In the genomic region with DNA sequence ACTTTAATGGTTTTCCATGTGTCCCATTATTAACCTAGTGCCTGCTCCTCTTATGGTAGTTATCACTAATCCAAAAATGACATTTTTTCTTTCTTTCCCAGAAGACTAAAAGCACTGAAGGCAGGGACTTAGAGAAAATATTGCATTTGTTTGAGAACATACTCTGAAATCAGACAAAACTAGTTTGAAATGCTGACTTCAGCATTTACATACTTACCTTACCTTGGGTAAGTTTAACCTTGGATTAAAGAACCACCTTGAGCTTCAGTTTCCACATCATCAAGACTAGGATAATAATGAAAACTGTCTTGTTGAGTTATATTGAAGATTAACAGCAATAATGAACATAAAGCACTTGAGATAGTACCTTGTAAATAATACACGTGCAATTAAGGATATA, we compare ENCODE assay signal across 24 cellular contexts.
A peak's percentile ranks its signal among the peaks of the same experiment; 100 is the strongest.
DNase-seq lines count a peak whose midpoint lies in the region; ATAC-seq, FAIRE-seq and TF ChIP-seq lines count a peak whose summit lies in the region.
"Had no signal": no experiment of that assay in that cellular context is flagged by ENCODE, and none has a peak within 500 bp of the region (broad histone marks: within the 10 kb centered on the region; RNA-seq: fewer than 3 reads in every experiment).

No MANE protein-coding gene starts in this region.

- intact Hi-C loops in HepG2 (cut with micrococcal nuclease; ENCODE audit: unreplicated experiment), result no loop called here
- intact Hi-C loops in right lobe of liver (cut with DNase I), result no loop called here
- intact Hi-C loops in K562 (cut with micrococcal nuclease), result no loop called here
- intact Hi-C loops in right cardiac atrium (cut with DNase I), result no loop called here

- H3K4me3 Mint-ChIP-seq in neural progenitor cell (no peak overlapping the region), HFFc6 (no peak overlapping the region)
- H3K4me3 Mint-ChIP-seq: B cell; CD4-positive, alpha-beta T cell; CD8-positive, alpha-beta T cell had no signal

- H3K36me3 Mint-ChIP-seq in neural progenitor cell (no peaks in the 10 kb centered on the region), HFFc6 (ENCODE audit: low read depth) (no peaks in the 10 kb centered on the region)
- H3K36me3 Mint-ChIP-seq: CD8-positive, alpha-beta T cell had no signal

- TF ChIP-seq RAD21 in HepG2 (CRISPR knock-in tag; IDR thresholded peaks at IDR 0.05) (no peak), K562 (CRISPR knock-in tag; conservative IDR thresholded peaks at IDR 0.05 in 1 of 2, IDR thresholded peaks at IDR 0.05 in 1 of 2) (no peak)

- no peak overlapping the region for H3K4me3 ChIP-seq in HepG2 (replicated peaks in 1 of 3; ENCODE audit: insufficient read depth in 1 of 3, low read depth in 2 of 3, low read length in 3 of 3)
- no peak overlapping the region for H3K4me3 ChIP-seq in right lobe of liver
- no peak overlapping the region for H3K4me3 ChIP-seq in K562
- no peak overlapping the region for H3K4me3 ChIP-seq in neural progenitor cell
- no peak overlapping the region for H3K4me3 ChIP-seq in right cardiac atrium (ENCODE audit: low read length)
- H3K4me3 ChIP-seq: BLaER1 treated with 17β-estradiol and CSF1 and Interleukin-3, amounts not matched to agents 10 nM and 100 nM had no signal

- no peak for DNase-seq in HepG2 (ENCODE audit: low spot score)
- DNase-seq in right lobe of liver, result no peak
- DNase-seq in H54 (ENCODE audit: insufficient read length, low spot score), result no peak
- DNase-seq in K562 (ENCODE audit: extremely low read depth in 1 of 4, low spot score in 3 of 4), result no peak
- DNase-seq in neural progenitor cell (ENCODE audit: low spot score), result no peak
- no peak for DNase-seq in mesenteric fat pad (ENCODE audit: low spot score)
- no peak for DNase-seq in HFFc6
- DNase-seq in right cardiac atrium, result no peak
- DNase-seq: 8988T; AML-193; Caco-2; Calu3; CD4-positive, alpha-beta T cell; CD8-positive, alpha-beta T cell; DMS79 treated with DMSO at 0.1 percent for 48 hours; GF-D8 had no signal

- ATAC-seq in HepG2 (no peak), right lobe of liver (no peak), K562 (no peak), right cardiac atrium (no peak)
- ATAC-seq: CD8-positive, alpha-beta T cell had no signal

- TF ChIP-seq CTCF in HepG2 (CRISPR knock-in tag; IDR thresholded peaks at IDR 0.05), result no peak
- TF ChIP-seq CTCF in right lobe of liver (IDR thresholded peaks at IDR 0.05), result no peak
- no peak for TF ChIP-seq CTCF in K562 (IDR thresholded peaks at IDR 0.05 in 2 of 3, conservative IDR thresholded peaks at IDR 0.05 in 1 of 3; ENCODE audit: insufficient read depth in 2 of 3, low read depth in 1 of 3, low read length in 3 of 3)
- TF ChIP-seq CTCF in neural progenitor cell (IDR thresholded peaks at IDR 0.05), result no peak
- TF ChIP-seq CTCF in HFFc6 (IDR thresholded peaks at IDR 0.05), result no peak

- H3K9me3 Mint-ChIP-seq in neural progenitor cell (no peaks in the 10 kb centered on the region), HFFc6 (peaks cover 34% of the 10 kb centered on the region)
- H3K9me3 Mint-ChIP-seq: CD8-positive, alpha-beta T cell had no signal

- CTCF ChIA-PET in HepG2 (lab: Yijun Ruan, JAX; ENCODE audit: low intra/inter-chr PET ratio, low total read pairs) (no interaction called here), K562 (lab: Yijun Ruan, JAX; ENCODE audit: low intra/inter-chr PET ratio) (no interaction called here)

- H3K4me1 Mint-ChIP-seq in neural progenitor cell, result peaks cover 28% of the 10 kb centered on the region
- no peaks in the 10 kb centered on the region for H3K4me1 Mint-ChIP-seq in HFFc6 (ENCODE audit: low read depth)
- H3K4me1 Mint-ChIP-seq: B cell had no signal

- BruUV-seq in HepG2 (replicated peaks; lab: Mats Ljungman, UMichigan), result no TSS peak
- BruUV-seq in K562 (replicated peaks; lab: Mats Ljungman, UMichigan), result no TSS peak

- H3K4me2 ChIP-seq in HepG2 (ENCODE audit: low read depth, low read length) (no peak overlapping the region), K562 (ENCODE audit: insufficient read depth, low read length) (no peak overlapping the region), neural progenitor cell (no peak overlapping the region)
- H3K4me2 ChIP-seq: BLaER1 treated with 17β-estradiol and CSF1 and Interleukin-3, amounts not matched to agents 10 nM and 100 nM had no signal

- FAIRE-seq in HepG2 (lab: Jason Lieb, UNC), result no peak
- FAIRE-seq in H54 (lab: Jason Lieb, UNC), result peak; percentile 30
- no peak for FAIRE-seq in K562 (lab: Jason Lieb, UNC)
- FAIRE-seq: A204.1, D721Med, G401.6, GM12891, GM19239 had no signal

- 27% methylated on average over 1 of the region's 1 CpG for WGBS in HepG2 (ENCODE audit: low lambda C conversion rate)
- WGBS in right lobe of liver (ENCODE audit: insufficient coverage, low coverage, low lambda C conversion rate, missing lambda C conversion rate), result 76% methylated on average over 1 of the region's 1 CpG
- WGBS in K562 (ENCODE audit: insufficient coverage, low coverage, missing lambda C conversion rate), result 0% methylated on average over 1 of the region's 1 CpG
- 94% methylated on average over 1 of the region's 1 CpG for WGBS in right cardiac atrium

- H3K27ac ChIP-seq in HepG2 (ENCODE audit: extremely low read length, insufficient read depth, low read length), result no peak overlapping the region
- no peak overlapping the region for H3K27ac ChIP-seq in right lobe of liver
- H3K27ac ChIP-seq in K562 (ENCODE audit: extremely low read depth, low read depth, low read length), result no peak overlapping the region
- no peak overlapping the region for H3K27ac ChIP-seq in neural progenitor cell
- H3K27ac ChIP-seq in right cardiac atrium (ENCODE audit: low read length), result no peak overlapping the region
- H3K27ac ChIP-seq: BLaER1 treated with 17β-estradiol and CSF1 and Interleukin-3, amounts not matched to agents 10 nM and 100 nM; C4-2B had no signal

- H4K20me1 ChIP-seq in HepG2 (ENCODE audit: insufficient read depth, low read length) (no peaks in the 10 kb centered on the region), K562 (replicated peaks; ENCODE audit: control insufficient read depth, insufficient read depth, low read length) (no peaks in the 10 kb centered on the region), neural progenitor cell (ENCODE audit: low read depth) (no peaks in the 10 kb centered on the region)
- H4K20me1 ChIP-seq: BLaER1 treated with 17β-estradiol and CSF1 and Interleukin-3, amounts not matched to agents 10 nM and 100 nM had no signal

- peak overlapping the region; percentile 77 for H3K27ac Mint-ChIP-seq in neural progenitor cell
- no peak overlapping the region for H3K27ac Mint-ChIP-seq in HFFc6
- H3K27ac Mint-ChIP-seq: B cell; CD4-positive, alpha-beta T cell; CD8-positive, alpha-beta T cell had no signal

- H3K36me3 ChIP-seq in HepG2 (replicated peaks in 1 of 2; ENCODE audit: control insufficient read depth in 1 of 2, insufficient read depth in 2 of 2, low read length in 2 of 2) (no peaks in the 10 kb centered on the region), right lobe of liver (no peaks in the 10 kb centered on the region), K562 (ENCODE audit: control insufficient read depth, insufficient read depth, low read length) (no peaks in the 10 kb centered on the region), neural progenitor cell (no peaks in the 10 kb centered on the region)
- H3K36me3 ChIP-seq: BLaER1 treated with 17β-estradiol and CSF1 and Interleukin-3, amounts not matched to agents 10 nM and 100 nM had no signal

- H3K79me2 ChIP-seq in HepG2 (ENCODE audit: insufficient read depth, low read length) (no peaks in the 10 kb centered on the region), K562 (ENCODE audit: control insufficient read depth, insufficient read depth, low read length) (no peaks in the 10 kb centered on the region), neural progenitor cell (ENCODE audit: low read depth) (no peaks in the 10 kb centered on the region)

- in situ Hi-C loops in HepG2 (cut with HindIII; ENCODE audit: extremely low pct_ligation_motif_present, low pct_unique_long_range_greater_than_20kb), result no loop called here
- in situ Hi-C loops in K562 (cut with MboI), result no loop called here

- H3K27me3 ChIP-seq in HepG2 (ENCODE audit: control insufficient read depth in 1 of 2, insufficient read depth in 2 of 2, low read length in 2 of 2) (0 out of 5 replicates have a peak, but pooled peaks cover 0 to 2% of the 10 kb centered on the region in 2 experiments), right lobe of liver (no peaks in the 10 kb centered on the region), K562 (ENCODE audit: control insufficient read depth in 2 of 2, insufficient read depth in 2 of 2, low read length in 2 of 2) (no peaks in the 10 kb centered on the region), neural progenitor cell (no peaks in the 10 kb centered on the region), right cardiac atrium (ENCODE audit: control insufficient read depth, insufficient read depth) (no peaks in the 10 kb centered on the region)
- H3K27me3 ChIP-seq: BLaER1 treated with 17β-estradiol and CSF1 and Interleukin-3, amounts not matched to agents 10 nM and 100 nM had no signal

- TF ChIP-seq EP300 in HepG2 (IDR thresholded peaks at IDR 0.05; ENCODE audit: low read depth in 2 of 2, low read length in 2 of 2) (no peak), HepG2 (CRISPR knock-in tag; IDR thresholded peaks at IDR 0.05; ENCODE audit: borderline replicate concordance) (no peak), K562 (IDR thresholded peaks at IDR 0.05; ENCODE audit: low read length) (no peak)

- POLR2A ChIA-PET in HepG2 (lab: Yijun Ruan, JAX) (no interaction called here), K562 (lab: Yijun Ruan, JAX) (no interaction called here)

- peaks cover 19% of the 10 kb centered on the region for H3F3A ChIP-seq in neural progenitor cell (ENCODE audit: low read depth)

- H3K27me3 Mint-ChIP-seq in neural progenitor cell (ENCODE audit: insufficient read depth, low read depth) (no peaks in the 10 kb centered on the region), HFFc6 (ENCODE audit: insufficient read depth) (no peaks in the 10 kb centered on the region)
- H3K27me3 Mint-ChIP-seq: CD4-positive, alpha-beta T cell had no signal

- H2AFZ ChIP-seq in HepG2 (ENCODE audit: low read length) (no peak overlapping the region), K562 (ENCODE audit: low read depth, low read length) (no peak overlapping the region), neural progenitor cell (replicated peaks) (no peak overlapping the region)

- TF ChIP-seq POLR2A in HepG2 (IDR thresholded peaks at IDR 0.05; ENCODE audit: insufficient read depth in 1 of 2, low read depth in 2 of 2, low read length in 2 of 2), result no peak
- no peak for TF ChIP-seq POLR2A in right lobe of liver (IDR thresholded peaks at IDR 0.05)
- TF ChIP-seq POLR2A in H54 (IDR thresholded peaks at IDR 0.05; ENCODE audit: low read depth, low read length), result no peak
- TF ChIP-seq POLR2A in K562 (conservative IDR thresholded peaks at IDR 0.05), result no peak

- H3K9me3 ChIP-seq in HepG2 (ENCODE audit: low read length) (no peaks in the 10 kb centered on the region), right lobe of liver (no peaks in the 10 kb centered on the region), K562 (replicated peaks; ENCODE audit: control insufficient read depth, insufficient read depth, low read depth, low read length) (no peaks in the 10 kb centered on the region), neural progenitor cell (ENCODE audit: low read depth) (no peaks in the 10 kb centered on the region), right cardiac atrium (ENCODE audit: control insufficient read depth, low read length) (no peaks in the 10 kb centered on the region)
- H3K9me3 ChIP-seq: BLaER1 treated with 17β-estradiol and CSF1 and Interleukin-3, amounts not matched to agents 10 nM and 100 nM; Caco-2 had no signal

- H3K9ac ChIP-seq in HepG2 (ENCODE audit: insufficient read depth, low read depth, low read length) (no peak overlapping the region), K562 (ENCODE audit: insufficient read depth in 1 of 2, low read depth in 2 of 2, low read length in 2 of 2) (no peak overlapping the region), neural progenitor cell (no peak overlapping the region)
- H3K9ac ChIP-seq: BLaER1 treated with 17β-estradiol and CSF1 and Interleukin-3, amounts not matched to agents 10 nM and 100 nM had no signal

- H3K4me1 ChIP-seq in HepG2 (ENCODE audit: insufficient read depth, low read length) (no peaks in the 10 kb centered on the region), right lobe of liver (no peaks in the 10 kb centered on the region), K562 (replicated peaks in 1 of 2; ENCODE audit: control insufficient read depth in 2 of 2, insufficient read depth in 2 of 2, low read length in 2 of 2) (no peaks in the 10 kb centered on the region), neural progenitor cell (peaks cover 37% of the 10 kb centered on the region), right cardiac atrium (ENCODE audit: control insufficient read depth, insufficient read depth, low read length) (no peaks in the 10 kb centered on the region)
- H3K4me1 ChIP-seq: BLaER1 treated with 17β-estradiol and CSF1 and Interleukin-3, amounts not matched to agents 10 nM and 100 nM; Caco-2 had no signal

- no peaks in the 10 kb centered on the region for H3K9me1 ChIP-seq in K562 (ENCODE audit: control insufficient read depth, insufficient read depth, low read length)
